9 cellular contexts compared by ENCODE assay signal in the genomic region with DNA sequence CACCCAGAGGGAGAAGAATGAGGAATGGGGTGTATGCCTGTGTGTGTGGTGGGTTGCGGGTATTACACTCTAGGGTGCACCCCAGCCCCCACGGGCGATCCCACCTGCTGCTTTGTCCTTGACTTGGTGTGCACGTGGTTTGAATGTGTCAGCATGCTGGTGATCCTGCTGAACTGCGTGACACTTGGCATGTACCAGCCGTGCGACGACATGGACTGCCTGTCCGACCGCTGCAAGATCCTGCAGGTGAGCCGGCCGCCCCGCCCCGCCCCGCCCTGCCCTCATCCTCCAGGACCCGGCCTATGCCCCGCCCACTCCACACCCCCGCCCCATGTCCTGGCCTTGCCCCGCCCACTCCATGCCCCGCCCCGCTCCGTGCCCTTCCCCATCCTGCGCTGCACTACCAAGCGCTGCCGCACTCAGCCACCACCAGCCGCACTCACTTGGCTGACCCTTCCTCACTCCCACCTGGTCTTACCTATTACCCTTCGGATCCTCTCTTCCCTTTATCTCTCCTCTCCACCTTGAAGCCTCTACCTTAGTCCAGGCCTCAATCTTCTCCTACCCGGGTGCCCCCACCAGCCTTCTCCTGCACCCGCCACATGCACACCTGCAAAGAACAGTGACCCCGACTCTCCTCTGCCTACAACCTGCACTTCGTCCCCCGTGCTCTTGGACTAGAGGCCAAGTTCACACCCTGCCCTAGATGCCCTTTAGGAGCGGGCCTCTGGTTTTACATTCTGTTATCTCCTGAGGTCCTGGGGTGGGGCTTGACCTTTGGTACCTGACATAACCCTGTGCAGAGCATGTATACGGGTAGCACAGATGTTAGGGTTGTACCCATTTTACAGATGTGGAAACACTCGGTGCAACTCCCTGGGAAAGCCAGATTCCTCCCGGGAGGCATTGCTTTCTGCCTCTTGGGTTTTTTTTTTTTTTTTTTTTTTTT. TPM values are rescaled to one million over a fixed set of nuclear protein-coding genes. Genes with fewer than 3 reads are reported as not detected.
DNase-seq lines count a peak whose midpoint lies in the region; ATAC-seq and TF ChIP-seq lines count a peak whose summit lies in the region.
"Had no signal": no experiment of that assay in that cellular context is flagged by ENCODE, and none has a peak within 500 bp of the region (broad histone marks: within the 10 kb centered on the region; RNA-seq: fewer than 3 reads in every experiment).

No MANE protein-coding gene starts in this region.

- peaks cover 15 to 29% of the 10 kb centered on the region in 2 donors for H3K27me3 Mint-ChIP-seq in CD8-positive, alpha-beta memory T cell
- peaks cover 41 to 53% of the 10 kb centered on the region in 2 donors for H3K27me3 Mint-ChIP-seq in stimulated activated naive B cell treated with anti-CD40 and anti-IgM and Interleukin-4, amounts not matched to agents 10 μg/mL and 1 μg/mL and 100 μg/mL, for 72 hours

- peaks cover 3% of the 10 kb centered on the region for H3K27me3 ChIP-seq in CD8-positive, alpha-beta memory T cell (ENCODE audit: insufficient read depth, low read length, poor library complexity, severe bottlenecking)
- H3K27me3 ChIP-seq in NT2/D1 (ENCODE audit: insufficient read depth, insufficient read length) (peaks cover 15% of the 10 kb centered on the region), right lobe of liver (no peaks in the 10 kb centered on the region)

- no peak overlapping the region for H3K27ac ChIP-seq in CD8-positive, alpha-beta memory T cell (ENCODE audit: low read depth, low read length)
- H3K27ac ChIP-seq in right lobe of liver: no peak overlapping the region

- CTCF ChIA-PET in CD8-positive, alpha-beta memory T cell (lab: Charles Lee): interaction anchor here (0.6 kb wide), 1 partner anchor 1338 kb away, joined by 4 read pairs; no protein-coding TSS in a partner anchor

- peaks cover 0 to 3% (median 0%) of the 10 kb centered on the region in 5 donors for H3K9me3 Mint-ChIP-seq in CD8-positive, alpha-beta memory T cell
- H3K9me3 Mint-ChIP-seq in stimulated activated naive B cell treated with anti-CD40 and anti-IgM and Interleukin-4, amounts not matched to agents 10 μg/mL and 1 μg/mL and 100 μg/mL, for 72 hours: peaks cover 2 to 8% of the 10 kb centered on the region in 2 donors

- 20% methylated on average over 17 of the region's 36 CpGs for WGBS in right lobe of liver (ENCODE audit: insufficient coverage, low coverage, low lambda C conversion rate, missing lambda C conversion rate)

- peaks cover 25 to 33% (median 33%) of the 10 kb centered on the region in 3 donors for H3K4me1 Mint-ChIP-seq in CD8-positive, alpha-beta memory T cell
- H3K4me1 Mint-ChIP-seq in stimulated activated naive B cell treated with anti-CD40 and anti-IgM and Interleukin-4, amounts not matched to agents 10 μg/mL and 1 μg/mL and 100 μg/mL, for 72 hours: peaks cover 23 to 40% of the 10 kb centered on the region in 2 donors

- H3K36me3 ChIP-seq in CD8-positive, alpha-beta memory T cell (ENCODE audit: insufficient read depth, low read length): no peaks in the 10 kb centered on the region
- H3K36me3 ChIP-seq in NT2/D1 (ENCODE audit: insufficient read depth, insufficient read length, low read length) (no peaks in the 10 kb centered on the region), right lobe of liver (no peaks in the 10 kb centered on the region)

- no peak overlapping the region for H3K4me3 ChIP-seq in CD8-positive, alpha-beta memory T cell (ENCODE audit: low read length)
- H3K4me3 ChIP-seq in NT2/D1 (ENCODE audit: insufficient read length, low read depth) (no peak overlapping the region), right lobe of liver (no peak overlapping the region)

- POLR2A ChIA-PET in CD8-positive, alpha-beta memory T cell (lab: Charles Lee): no interaction called here

- no peak overlapping the region for H3K9ac ChIP-seq in NT2/D1 (ENCODE audit: insufficient read length, low read depth)

- peak; percentile 34 to 74 (median 43) for DNase-seq in CD8-positive, alpha-beta memory T cell
- DNase-seq in NT2/D1 (ENCODE audit: low read depth, low spot score) (peak; percentile 62), right lobe of liver (peak in 1 of 3 donors; percentile 60), AG08395 (ENCODE audit: low spot score) (no peak)
- peak; percentile 13 to 78 (median 58) for DNase-seq in activated naive CD4-positive, alpha-beta T cell (lab: John Stamatoyannopoulos, UW)
- DNase-seq in stimulated activated naive B cell treated with anti-CD40 and anti-IgM and Interleukin-4, amounts not matched to agents 10 μg/mL and 1 μg/mL and 100 μg/mL, for 72 hours: no peak

- no peak for TF ChIP-seq POLR2A in right lobe of liver (IDR thresholded peaks at IDR 0.05)

- no peak overlapping the region for H3K27ac Mint-ChIP-seq in CD8-positive, alpha-beta memory T cell
- H3K27ac Mint-ChIP-seq in stimulated activated naive B cell treated with anti-CD40 and anti-IgM and Interleukin-4, amounts not matched to agents 10 μg/mL and 1 μg/mL and 100 μg/mL, for 72 hours: no peak overlapping the region
- H3K27ac Mint-ChIP-seq: brain had no signal

- peaks cover 24% of the 10 kb centered on the region for H3K4me1 ChIP-seq in CD8-positive, alpha-beta memory T cell (ENCODE audit: insufficient read depth, low read length)
- peaks cover 7% of the 10 kb centered on the region for H3K4me1 ChIP-seq in NT2/D1 (ENCODE audit: insufficient read depth, insufficient read length)
- H3K4me1 ChIP-seq in right lobe of liver: no peaks in the 10 kb centered on the region

- H3K4me3 Mint-ChIP-seq in CD8-positive, alpha-beta memory T cell: no peak overlapping the region
- peak overlapping the region in 1 of 2 donors; percentile 40 for H3K4me3 Mint-ChIP-seq in stimulated activated naive B cell treated with anti-CD40 and anti-IgM and Interleukin-4, amounts not matched to agents 10 μg/mL and 1 μg/mL and 100 μg/mL, for 72 hours

- H3K36me3 Mint-ChIP-seq in CD8-positive, alpha-beta memory T cell: peaks cover 0 to 3% (median 0%) of the 10 kb centered on the region in 3 donors
- peaks cover 3% of the 10 kb centered on the region in 2 donors for H3K36me3 Mint-ChIP-seq in stimulated activated naive B cell treated with anti-CD40 and anti-IgM and Interleukin-4, amounts not matched to agents 10 μg/mL and 1 μg/mL and 100 μg/mL, for 72 hours

- no peaks in the 10 kb centered on the region for H3K9me3 ChIP-seq in CD8-positive, alpha-beta memory T cell (ENCODE audit: low read length)
- H3K9me3 ChIP-seq in NT2/D1 (ENCODE audit: insufficient read depth, low read length) (no peaks in the 10 kb centered on the region), right lobe of liver (no peaks in the 10 kb centered on the region)

- ATAC-seq in right lobe of liver: peak; percentile 53 to 77 (median 63)
- peak; percentile 69 to 80 for ATAC-seq in stimulated activated naive B cell treated with anti-CD40 and anti-IgM and Interleukin-4, amounts not matched to agents 10 μg/mL and 1 μg/mL and 100 μg/mL, for 72 hours (replicated peaks)
- ATAC-seq in GM19023 (IDR thresholded peaks at IDR 0.05; ENCODE audit: unreplicated experiment): no peak
- no peak for ATAC-seq in GM18511 (IDR thresholded peaks at IDR 0.05; ENCODE audit: unreplicated experiment)

- TF ChIP-seq CTCF in right lobe of liver (IDR thresholded peaks at IDR 0.05): no peak

- intact Hi-C loops in right lobe of liver (cut with DNase I): no loop called here

RNA-seq across cellular contexts. Expression of a gene that starts 27.7 kb away (rescaled TPM):
- 1 to 10 TPM; 4.6 TPM for total RNA-seq in CD8-positive, alpha-beta memory T cell
- polyA plus RNA-seq in CD8-positive, alpha-beta memory T cell: 0.71 TPM
- total RNA-seq in right lobe of liver: under 1 TPM in 1 of 6 experiments, not detected in 5; 0.06 TPM

Comparison
In these comparisons a context has a peak if more than half of its experiments do, and no peak if none do; other contexts are left out.
1. DNase-seq: peak in CD8-positive, alpha-beta memory T cell (5 of 5), NT2/D1 (single experiment) and activated naive CD4-positive, alpha-beta T cell (4 of 4); none in stimulated activated naive B cell treated with anti-CD40 and anti-IgM and Interleukin-4, amounts not matched to agents 10 μg/mL and 1 μg/mL and 100 μg/mL, for 72 hours (single experiment) and AG08395 (single experiment).
2. ATAC-seq: peak in right lobe of liver (4 of 4) and stimulated activated naive B cell treated with anti-CD40 and anti-IgM and Interleukin-4, amounts not matched to agents 10 μg/mL and 1 μg/mL and 100 μg/mL, for 72 hours (2 of 2); none in GM19023 (single experiment) and GM18511 (single experiment).
3. RNA of a gene that starts 27.7 kb away (total RNA-seq): 4.6 TPM in CD8-positive, alpha-beta memory T cell; 0.06 TPM in right lobe of liver; every median in the first group is over 4 times any median in the second.